7 cellular contexts compared by ENCODE assay signal in the genomic region with DNA sequence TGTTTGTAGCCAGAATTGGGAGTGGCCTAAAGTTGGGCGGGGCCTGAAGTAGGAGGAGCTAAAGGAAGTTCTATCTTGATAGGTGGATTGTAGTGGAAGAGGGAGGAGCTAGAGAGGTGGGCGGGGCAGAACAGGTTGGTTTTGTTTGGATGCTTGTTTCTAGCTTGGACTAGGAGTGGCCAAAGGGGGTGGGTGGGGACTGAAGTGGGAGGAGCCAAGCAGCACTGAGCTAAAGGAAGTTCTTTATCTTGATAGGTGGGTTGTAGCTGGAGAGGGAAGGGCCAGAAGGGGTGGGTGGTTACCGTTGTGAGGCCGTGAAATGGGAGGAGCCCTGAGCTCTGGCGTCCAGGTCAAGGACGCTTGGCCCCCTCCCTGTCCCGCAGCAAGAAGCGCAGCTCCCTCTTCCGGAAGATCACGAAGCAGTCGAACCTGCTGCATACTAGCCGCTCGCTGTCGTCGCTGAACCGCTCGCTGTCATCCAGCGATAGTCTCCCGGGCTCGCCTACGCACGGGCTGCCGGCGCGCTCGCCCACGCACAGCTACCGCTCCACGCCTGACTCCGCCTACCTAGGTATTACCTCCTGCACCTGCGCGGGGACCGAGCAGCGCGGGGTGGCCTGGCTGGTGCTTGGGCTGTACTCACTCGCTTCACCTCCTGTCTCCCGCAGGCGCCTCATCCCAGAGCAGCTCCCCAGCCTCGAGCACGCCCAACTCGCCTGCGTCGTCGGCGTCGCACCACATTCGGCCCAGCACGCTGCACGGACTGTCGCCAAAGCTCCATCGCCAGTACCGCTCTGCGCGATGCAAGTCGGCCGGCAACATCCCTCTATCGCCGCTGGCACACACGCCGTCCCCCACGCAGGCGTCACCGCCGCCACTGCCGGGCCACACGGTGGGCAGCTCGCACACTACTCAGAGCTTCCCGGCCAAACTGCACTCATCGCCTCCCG. TPM values are rescaled to one million over a fixed set of nuclear protein-coding genes. Genes with fewer than 3 reads are reported as not detected.
A peak's percentile ranks its signal among the peaks of the same experiment; 100 is the strongest.
DNase-seq lines count a peak whose midpoint lies in the region; ATAC-seq, FAIRE-seq and TF ChIP-seq lines count a peak whose summit lies in the region.

No MANE protein-coding gene starts in this region.

- TF ChIP-seq POLR2A in GM12878 (IDR thresholded peaks at IDR 0.05; ENCODE audit: low read depth, low read length) = peak; percentile 44; the same call in 1 of the 2 replicates

- H4K20me1 ChIP-seq in GM23248 (ENCODE audit: insufficient read depth) (no peaks in the 10 kb centered on the region), GM12878 (ENCODE audit: control insufficient read depth, insufficient read depth) (no peaks in the 10 kb centered on the region), keratinocyte (ENCODE audit: control insufficient read depth, extremely low read depth, insufficient read depth, low read length) (no peaks in the 10 kb centered on the region)

- DNase-seq in GM23248 (peak; percentile 57), RWPE1 (ENCODE audit: low spot score) (peak; percentile 94), GM12878 (ENCODE audit: low read depth, low spot score) (no peak), keratinocyte (ENCODE audit: low read depth, low spot score) (peak; percentile 66), HPDE6-E6E7 (ENCODE audit: extremely low spot score) (no peak)
- no peak for DNase-seq in stimulated activated naive B cell treated with anti-CD40 and anti-IgM and Interleukin-4, amounts not matched to agents 10 μg/mL and 1 μg/mL and 100 μg/mL, for 72 hours

- H3K27me3 ChIP-seq in GM23248 (replicated peaks; ENCODE audit: insufficient read depth) = no peaks in the 10 kb centered on the region
- H3K27me3 ChIP-seq in GM12878 (replicated peaks in 1 of 2; ENCODE audit: control insufficient read depth in 2 of 2, insufficient read depth in 2 of 2, low read length in 1 of 2) = no peaks in the 10 kb centered on the region
- no peaks in the 10 kb centered on the region for H3K27me3 ChIP-seq in keratinocyte (ENCODE audit: control insufficient read depth, extremely low read depth, insufficient read depth, low read length)

- no peak for FAIRE-seq in GM12878 (lab: Jason Lieb, UNC)
- no peak for FAIRE-seq in keratinocyte (lab: Jason Lieb, UNC)

- SMC1A ChIA-PET in GM12878 (lab: Charles Lee; ENCODE audit: uncharacterized antibody, unreplicated experiment) = no interaction called here

- H3K27ac ChIP-seq in GM23248 = no peak overlapping the region
- H3K27ac ChIP-seq in RWPE1 = peak overlapping the region; percentile 56
- no peak overlapping the region for H3K27ac ChIP-seq in GM12878 (ENCODE audit: control insufficient read depth, insufficient read depth)
- H3K27ac ChIP-seq in keratinocyte (ENCODE audit: control insufficient read depth, insufficient read depth, low read length) = no peak overlapping the region

- CTCF ChIA-PET in RWPE1 (lab: Yijun Ruan, JAX) (interaction anchor here (0.5 to 0.9 kb wide), 7 partner anchors 12 to 319 kb away, joined by 3 to 8 read pairs (median 3); no protein-coding TSS in a partner anchor), GM12878 (lab: Yijun Ruan, JAX) (interaction anchor here (0.8 to 1.2 kb wide), 4 partner anchors 8 to 92 kb away, joined by 3 to 4 read pairs (median 3); a partner anchor contains a TSS)

- no peaks in the 10 kb centered on the region for H3F3A ChIP-seq in GM23248 (ENCODE audit: insufficient read depth)

- no peaks in the 10 kb centered on the region for H3K9me1 ChIP-seq in keratinocyte (ENCODE audit: control insufficient read depth, extremely low read depth, insufficient read depth, low read length)

- peak; percentile 21; the same call in 1 of the 2 replicates for TF ChIP-seq CTCF in RWPE1 (conservative IDR thresholded peaks at IDR 0.05; ENCODE audit: low read depth)
- TF ChIP-seq CTCF in GM12878 (IDR thresholded peaks at IDR 0.05 in 2 of 3, conservative IDR thresholded peaks at IDR 0.05 in 1 of 3; ENCODE audit: control insufficient read depth in 2 of 3, extremely low read depth in 1 of 3, insufficient read depth in 1 of 3, low read depth in 3 of 3, low read length in 3 of 3) = no peak
- peak in 1 of 3 experiments; percentile 37 for TF ChIP-seq CTCF in keratinocyte (optimal IDR thresholded peaks at IDR 0.05 in 1 of 3, IDR thresholded peaks at IDR 0.05 in 1 of 3, conservative IDR thresholded peaks at IDR 0.05 in 1 of 3; ENCODE audit: extremely low read depth in 1 of 3, insufficient read depth in 2 of 3, low read length in 3 of 3)

- H3K9me3 Mint-ChIP-seq in stimulated activated naive B cell treated with anti-CD40 and anti-IgM and Interleukin-4, amounts not matched to agents 10 μg/mL and 1 μg/mL and 100 μg/mL, for 72 hours = peaks cover 8 to 9% of the 10 kb centered on the region in 2 donors

- in situ Hi-C loops in GM23248 (cut with MboI) (no loop called here), GM12878 (cut with MboI) (no loop called here)

- H3K36me3 Mint-ChIP-seq in stimulated activated naive B cell treated with anti-CD40 and anti-IgM and Interleukin-4, amounts not matched to agents 10 μg/mL and 1 μg/mL and 100 μg/mL, for 72 hours = peaks cover 22 to 27% of the 10 kb centered on the region in 2 donors

- H3K9me3 ChIP-seq in GM23248 (ENCODE audit: low read depth) (no peaks in the 10 kb centered on the region), GM12878 (replicated peaks; ENCODE audit: control insufficient read depth, insufficient read depth, low read length) (no peaks in the 10 kb centered on the region; the same call in 2 of the 3 replicates), keratinocyte (ENCODE audit: control insufficient read depth, low read depth, low read length) (no peaks in the 10 kb centered on the region)

- TF ChIP-seq EP300 in GM12878 (IDR thresholded peaks at IDR 0.05; ENCODE audit: borderline replicate concordance in 1 of 2, control insufficient read depth in 1 of 2, low read depth in 2 of 2, low read length in 2 of 2) = no peak

- H3K36me3 ChIP-seq in GM23248 (ENCODE audit: low read depth) (no peaks in the 10 kb centered on the region), GM12878 (ENCODE audit: control insufficient read depth in 2 of 2, insufficient read depth in 2 of 2, low read length in 1 of 2) (peaks cover 0 to 4% of the 10 kb centered on the region in 2 experiments; a peak in 1 of 4 replicates), keratinocyte (ENCODE audit: control insufficient read depth in 2 of 2, extremely low read depth in 1 of 2, insufficient read depth in 2 of 2, low read length in 2 of 2) (peaks cover 0 to 1% of the 10 kb centered on the region in 2 experiments)

- WGBS in GM23248 (ENCODE audit: low coverage in 1 of 2, low lambda C conversion rate in 2 of 2, missing lambda C conversion rate in 2 of 2), 2 experiments = 86 to 91% methylated on average over 60 to 70 of the region's 70 CpGs
- 97% methylated on average over 60 of the region's 70 CpGs for WGBS in GM12878 (ENCODE audit: insufficient coverage, insufficient replicate concordance, low lambda C conversion rate, missing lambda C conversion rate)

- H3K9me2 ChIP-seq in GM23248 (ENCODE audit: insufficient read depth) = no peaks in the 10 kb centered on the region

- no TSS peak for BruUV-seq in GM12878 (replicated peaks; lab: Mats Ljungman, UMichigan)

- H3K79me2 ChIP-seq in GM23248 (ENCODE audit: insufficient read depth) (no peaks in the 10 kb centered on the region), GM12878 (ENCODE audit: control insufficient read depth, insufficient read depth, low read length) (no peaks in the 10 kb centered on the region), keratinocyte (ENCODE audit: control insufficient read depth, insufficient read depth, low read length) (no peaks in the 10 kb centered on the region)

- TF ChIP-seq RAD21 in GM12878 (IDR thresholded peaks at IDR 0.05; ENCODE audit: insufficient read depth, low read depth, low read length) = no peak

- H3K9ac ChIP-seq in GM23248 (no peak overlapping the region), GM12878 (ENCODE audit: control insufficient read depth, insufficient read depth, low read length) (no peak overlapping the region), keratinocyte (ENCODE audit: control insufficient read depth, extremely low read depth, insufficient read depth, low read length) (no peak overlapping the region)

- H3K4me3 Mint-ChIP-seq in stimulated activated naive B cell treated with anti-CD40 and anti-IgM and Interleukin-4, amounts not matched to agents 10 μg/mL and 1 μg/mL and 100 μg/mL, for 72 hours = peak overlapping the region; percentile 25 to 46

- H3K4me2 ChIP-seq in GM23248 (ENCODE audit: unreplicated experiment) (no peak overlapping the region), GM12878 (ENCODE audit: control insufficient read depth, insufficient read depth) (no peak overlapping the region), keratinocyte (ENCODE audit: control insufficient read depth, extremely low read depth, insufficient read depth, low read depth, low read length) (peak overlapping the region; percentile 83)

- H3K4me1 Mint-ChIP-seq in stimulated activated naive B cell treated with anti-CD40 and anti-IgM and Interleukin-4, amounts not matched to agents 10 μg/mL and 1 μg/mL and 100 μg/mL, for 72 hours = peaks cover 2 to 10% of the 10 kb centered on the region in 2 donors

- intact Hi-C loops in GM12878 (cut with micrococcal nuclease; ENCODE audit: unreplicated experiment) = no loop called here

- H2AFZ ChIP-seq in GM23248 (no peak overlapping the region), GM12878 (ENCODE audit: control insufficient read depth, low read depth, low read length) (no peak overlapping the region), keratinocyte (ENCODE audit: control insufficient read depth, low read length) (peak overlapping the region; percentile 88)

- POLR2A ChIA-PET in RWPE1 (lab: Yijun Ruan, JAX; ENCODE audit: low non-redundant PET) (interaction anchor here (0.6 to 0.8 kb wide), 5 partner anchors 80 to 259 kb away, joined by 3 to 11 read pairs (median 4); no protein-coding TSS in a partner anchor), GM12878 (lab: Charles Lee) (interaction anchor here (0.7 kb wide), 1 partner anchor 9 kb away, joined by 4 read pairs; no protein-coding TSS in a partner anchor)

- H3K27me3 Mint-ChIP-seq in stimulated activated naive B cell treated with anti-CD40 and anti-IgM and Interleukin-4, amounts not matched to agents 10 μg/mL and 1 μg/mL and 100 μg/mL, for 72 hours = no peaks in the 10 kb centered on the region

- ATAC-seq in GM12878 (peak; percentile 80), HG03139 (IDR thresholded peaks at IDR 0.05; ENCODE audit: unreplicated experiment) (no peak)
- ATAC-seq in stimulated activated naive B cell treated with anti-CD40 and anti-IgM and Interleukin-4, amounts not matched to agents 10 μg/mL and 1 μg/mL and 100 μg/mL, for 72 hours (replicated peaks) = peak; percentile 76 to 78

- H3K4me3 ChIP-seq in GM23248 (no peak overlapping the region), GM12878 (no peak overlapping the region), keratinocyte (ENCODE audit: control insufficient read depth in 2 of 3, extremely low read depth in 1 of 3, insufficient read depth in 2 of 3, low read depth in 1 of 3, low read length in 3 of 3) (peak overlapping the region; percentile 27 to 49 (median 37))

- dilution Hi-C loops in keratinocyte (cut with MboI; ENCODE audit: extremely low pct_ligation_motif_present, low sequenced_read_pairs) = no loop called here

- RAD21 ChIA-PET in GM12878 (lab: Charles Lee; ENCODE audit: unreplicated experiment) = no interaction called here

- H3K4me1 ChIP-seq in GM23248 (ENCODE audit: insufficient read depth) (no peaks in the 10 kb centered on the region), GM12878 (ENCODE audit: control insufficient read depth, insufficient read depth, low read length) (no peaks in the 10 kb centered on the region), keratinocyte (ENCODE audit: control insufficient read depth, extremely low read depth, insufficient read depth, low read length) (peaks cover 9% of the 10 kb centered on the region)

- H3K27ac Mint-ChIP-seq in stimulated activated naive B cell treated with anti-CD40 and anti-IgM and Interleukin-4, amounts not matched to agents 10 μg/mL and 1 μg/mL and 100 μg/mL, for 72 hours = no peak overlapping the region

RNA-seq across cellular contexts. Expression of a gene that starts 8.0 kb away (rescaled TPM):
- 35.4 and 40.9 TPM in 2 replicates for total RNA-seq in GM23248 (2014; rRNA removed; shearing (Covaris generic))
- polyA plus RNA-seq in GM23248 (2016; fragmentation: Nextera tagmentation; extraction: Ambion mirVana) = 51.7 and 52.4 TPM in 2 replicates
- total RNA-seq in GM12878 (2013; cell fraction: nucleolus; rRNA removed) = 13.7 and 17.4 TPM in 2 replicates
- total RNA-seq in GM12878 (2014; rRNA removed) = 20.8 and 25.2 TPM in 2 replicates
- 19.5 and 20.3 TPM in 2 replicates for total RNA-seq in GM12878 (2014; rRNA removed; fragmentation: Illumina TruSeq; extraction: Trizol)
- total RNA-seq in GM12878 (2021) = 21.4 and 22.6 TPM in 2 replicates
- 14.1 TPM for polyA plus RNA-seq in GM12878 (2011; ENCODE audit: low read depth)
- polyA plus RNA-seq in GM12878 (2011; rRNA removed) = 21.4 and 32.1 TPM in 2 replicates
- 47.3 and 53.2 TPM in 2 replicates for polyA plus RNA-seq in GM12878 (2011; cell fraction: cytosol; rRNA removed)
- 8.6 and 8.7 TPM in 2 replicates for polyA plus RNA-seq in GM12878 (2011; cell fraction: nucleus; rRNA removed)
- polyA plus RNA-seq in GM12878 (2012) = 21.2 and 22.1 TPM in 2 replicates
- polyA plus RNA-seq in GM12878 (2014; fragmentation: Illumina TruSeq; extraction: Trizol) = 15.9 and 20.8 TPM in 2 replicates
- polyA plus RNA-seq in GM12878 (2014; fragmentation: Nextera tagmentation; extraction: Ambion mirVana) = 1 to 10 TPM; 4.9 to 7.8 TPM
- 31.5 and 35.1 TPM in 2 replicates for polyA plus RNA-seq in GM12878 (2014; rRNA removed)
- 10 to 100 TPM; 22.6 to 22.8 TPM for polyA plus RNA-seq in GM12878 (2016; fragmentation: Nextera tagmentation; extraction: Ambion mirVana)
- polyA minus RNA-seq in GM12878 (2011; rRNA and poly(A)+ RNA removed) = 26.0 and 46.8 TPM in 2 replicates
- 13.5 and 18.7 TPM in 2 replicates for polyA minus RNA-seq in GM12878 (2011; cell fraction: cytosol; rRNA and poly(A)+ RNA removed)
- 5.6 and 7.7 TPM in 2 replicates for polyA minus RNA-seq in GM12878 (2011; cell fraction: nucleus; rRNA and poly(A)+ RNA removed)
- 23.5 to 38.3 TPM (median 27.2 TPM) in 3 replicates for polyA plus RNA-seq in keratinocyte
- 12.9 TPM for polyA plus RNA-seq in keratinocyte (2011; ENCODE audit: low read depth)
- polyA plus RNA-seq in keratinocyte (2011; cell fraction: cytosol; rRNA removed) = 15.1 and 19.5 TPM in 2 replicates
- polyA plus RNA-seq in keratinocyte (2011; cell fraction: nucleus; rRNA removed) = 25.0 and 32.5 TPM in 2 replicates
- polyA plus RNA-seq in keratinocyte (2012; ENCODE audit: low replicate concordance) = 23.8 and 31.5 TPM in 2 replicates
- polyA minus RNA-seq in keratinocyte = 18.2 to 25.2 TPM (median 24.0 TPM) in 3 replicates
- 25.3 TPM for polyA minus RNA-seq in keratinocyte (2011; cell fraction: cytosol; rRNA and poly(A)+ RNA removed)
- 21.4 and 26.1 TPM in 2 replicates for polyA minus RNA-seq in keratinocyte (2011; cell fraction: nucleus; rRNA and poly(A)+ RNA removed)

RNA-seq across cellular contexts. Expression of a gene that starts 13.8 kb away (rescaled TPM):
- 0.11 TPM in 1 of 2 replicates, not detected in the other for total RNA-seq in GM23248 (2014; rRNA removed; shearing (Covaris generic))
- not detected in 2 replicates for polyA plus RNA-seq in GM23248 (2016; fragmentation: Nextera tagmentation; extraction: Ambion mirVana)
- 0.29 TPM in 1 of 2 replicates, not detected in the other for total RNA-seq in GM12878 (2013; cell fraction: nucleolus; rRNA removed)
- total RNA-seq in GM12878 (2014; rRNA removed) = 0.06 and 0.16 TPM in 2 replicates
- total RNA-seq in GM12878 (2014; rRNA removed; fragmentation: Illumina TruSeq; extraction: Trizol) = not detected in 2 replicates
- 0.24 and 0.38 TPM in 2 replicates for total RNA-seq in GM12878 (2021)
- polyA plus RNA-seq in GM12878 (2011; ENCODE audit: low read depth) = not detected
- not detected in 2 replicates for polyA plus RNA-seq in GM12878 (2011; rRNA removed)
- polyA plus RNA-seq in GM12878 (2011; cell fraction: cytosol; rRNA removed) = 0.10 and 0.17 TPM in 2 replicates
- polyA plus RNA-seq in GM12878 (2011; cell fraction: nucleus; rRNA removed) = 0.10 TPM in 2 replicates
- polyA plus RNA-seq in GM12878 (2012) = 0.15 TPM in 1 of 2 replicates, not detected in the other
- polyA plus RNA-seq in GM12878 (2014; fragmentation: Illumina TruSeq; extraction: Trizol) = not detected in 2 replicates
- under 1 TPM; 0.04 to 0.08 TPM for polyA plus RNA-seq in GM12878 (2014; fragmentation: Nextera tagmentation; extraction: Ambion mirVana)
- polyA plus RNA-seq in GM12878 (2014; rRNA removed) = 0.06 and 0.27 TPM in 2 replicates
- polyA plus RNA-seq in GM12878 (2016; fragmentation: Nextera tagmentation; extraction: Ambion mirVana) = under 1 TPM; 0.08 to 0.13 TPM
- polyA minus RNA-seq in GM12878 (2011; rRNA and poly(A)+ RNA removed) = not detected in 2 replicates
- not detected in 2 replicates for polyA minus RNA-seq in GM12878 (2011; cell fraction: cytosol; rRNA and poly(A)+ RNA removed)
- polyA minus RNA-seq in GM12878 (2011; cell fraction: nucleus; rRNA and poly(A)+ RNA removed) = not detected in 2 replicates
- polyA plus RNA-seq in keratinocyte = not detected in 3 replicates
- polyA plus RNA-seq in keratinocyte (2011; ENCODE audit: low read depth) = not detected
- polyA plus RNA-seq in keratinocyte (2011; cell fraction: cytosol; rRNA removed) = not detected in 2 replicates
- polyA plus RNA-seq in keratinocyte (2011; cell fraction: nucleus; rRNA removed) = 0.06 TPM in 1 of 2 replicates, not detected in the other
- not detected in 2 replicates for polyA plus RNA-seq in keratinocyte (2012; ENCODE audit: low replicate concordance)
- not detected in 3 replicates for polyA minus RNA-seq in keratinocyte
- not detected for polyA minus RNA-seq in keratinocyte (2011; cell fraction: cytosol; rRNA and poly(A)+ RNA removed)
- not detected in 2 replicates for polyA minus RNA-seq in keratinocyte (2011; cell fraction: nucleus; rRNA and poly(A)+ RNA removed)

RNA-seq across cellular contexts. Expression of a gene that starts 17.7 kb away (rescaled TPM):
- 22.5 and 30.0 TPM in 2 replicates for total RNA-seq in GM23248 (2014; rRNA removed; shearing (Covaris generic))
- polyA plus RNA-seq in GM23248 (2016; fragmentation: Nextera tagmentation; extraction: Ambion mirVana) (20.0 and 20.7 TPM in 2 replicates), GM12878 (2011; rRNA removed) (18.9 and 29.4 TPM in 2 replicates), GM12878 (2014; fragmentation: Illumina TruSeq; extraction: Trizol) (7.8 and 20.7 TPM in 2 replicates), GM12878 (2014; fragmentation: Nextera tagmentation; extraction: Ambion mirVana) (10 to 100 TPM in 1 of 2 experiments, 1 to 10 TPM in 1; 4.2 to 14.6 TPM), GM12878 (2014; rRNA removed) (60.9 and 69.0 TPM in 2 replicates), GM12878 (2016; fragmentation: Nextera tagmentation; extraction: Ambion mirVana) (10 to 100 TPM; 67.1 to 69.4 TPM), keratinocyte (9.9 to 16.8 TPM (median 11.5 TPM) in 3 replicates)
- total RNA-seq in GM12878 (2013; cell fraction: nucleolus; rRNA removed) = 54.1 and 57.1 TPM in 2 replicates
- total RNA-seq in GM12878 (2014; rRNA removed) (43.6 and 50.1 TPM in 2 replicates), GM12878 (2014; rRNA removed; fragmentation: Illumina TruSeq; extraction: Trizol) (24.6 and 26.6 TPM in 2 replicates), GM12878 (2021) (49.0 and 52.3 TPM in 2 replicates)
- 8.4 TPM for polyA plus RNA-seq in GM12878 (2011; ENCODE audit: low read depth)
- polyA plus RNA-seq in GM12878 (2011; cell fraction: cytosol; rRNA removed) = 75.4 and 86.7 TPM in 2 replicates
- polyA plus RNA-seq in GM12878 (2011; cell fraction: nucleus; rRNA removed) = 89.8 and 125 TPM in 2 replicates
- 25.4 and 28.3 TPM in 2 replicates for polyA plus RNA-seq in GM12878 (2012)
- 19.1 and 51.1 TPM in 2 replicates for polyA minus RNA-seq in GM12878 (2011; rRNA and poly(A)+ RNA removed)
- 16.0 and 18.5 TPM in 2 replicates for polyA minus RNA-seq in GM12878 (2011; cell fraction: cytosol; rRNA and poly(A)+ RNA removed)
- 19.2 and 36.1 TPM in 2 replicates for polyA minus RNA-seq in GM12878 (2011; cell fraction: nucleus; rRNA and poly(A)+ RNA removed)
- polyA plus RNA-seq in keratinocyte (2011; ENCODE audit: low read depth) = 6.5 TPM
- polyA plus RNA-seq in keratinocyte (2011; cell fraction: cytosol; rRNA removed) = 8.2 and 17.7 TPM in 2 replicates
- polyA plus RNA-seq in keratinocyte (2011; cell fraction: nucleus; rRNA removed) = 17.5 and 18.0 TPM in 2 replicates
- polyA plus RNA-seq in keratinocyte (2012; ENCODE audit: low replicate concordance) = 8.5 and 20.3 TPM in 2 replicates
- 9.1 to 19.6 TPM (median 12.8 TPM) in 3 replicates for polyA minus RNA-seq in keratinocyte
- 13.8 TPM for polyA minus RNA-seq in keratinocyte (2011; cell fraction: cytosol; rRNA and poly(A)+ RNA removed)
- 7.6 and 9.6 TPM in 2 replicates for polyA minus RNA-seq in keratinocyte (2011; cell fraction: nucleus; rRNA and poly(A)+ RNA removed)

RNA-seq across cellular contexts. Expression of a gene that starts 34.9 kb away (rescaled TPM):
- total RNA-seq in GM23248 (2014; rRNA removed; shearing (Covaris generic)) = 1.8 TPM in 1 of 2 replicates, not detected in the other
- polyA plus RNA-seq in GM23248 (2016; fragmentation: Nextera tagmentation; extraction: Ambion mirVana) = 0.24 TPM in 1 of 2 replicates, not detected in the other
- 4.0 and 4.9 TPM in 2 replicates for total RNA-seq in GM12878 (2013; cell fraction: nucleolus; rRNA removed)
- 0.11 and 0.79 TPM in 2 replicates for total RNA-seq in GM12878 (2014; rRNA removed)
- total RNA-seq in GM12878 (2014; rRNA removed; fragmentation: Illumina TruSeq; extraction: Trizol) = 0.18 and 0.23 TPM in 2 replicates
- total RNA-seq in GM12878 (2021) = 0.44 and 0.85 TPM in 2 replicates
- 0.73 TPM for polyA plus RNA-seq in GM12878 (2011; ENCODE audit: low read depth)
- polyA plus RNA-seq in GM12878 (2011; rRNA removed) = 0.10 and 0.57 TPM in 2 replicates
- 0.10 and 0.15 TPM in 2 replicates for polyA plus RNA-seq in GM12878 (2011; cell fraction: cytosol; rRNA removed)
- polyA plus RNA-seq in GM12878 (2011; cell fraction: nucleus; rRNA removed) = 0.54 and 1.0 TPM in 2 replicates
- polyA plus RNA-seq in GM12878 (2012) = 1.1 TPM in 2 replicates
- 0.38 TPM in 1 of 2 replicates, not detected in the other for polyA plus RNA-seq in GM12878 (2014; fragmentation: Illumina TruSeq; extraction: Trizol)
- polyA plus RNA-seq in GM12878 (2014; fragmentation: Nextera tagmentation; extraction: Ambion mirVana) = under 1 TPM in 1 of 2 experiments, not detected in 1; 0.08 TPM
- polyA plus RNA-seq in GM12878 (2014; rRNA removed) = 0.68 and 1.3 TPM in 2 replicates
- under 1 TPM; 0.33 to 0.54 TPM for polyA plus RNA-seq in GM12878 (2016; fragmentation: Nextera tagmentation; extraction: Ambion mirVana)
- 0.41 TPM in 1 of 2 replicates, not detected in the other for polyA minus RNA-seq in GM12878 (2011; rRNA and poly(A)+ RNA removed)
- polyA minus RNA-seq in GM12878 (2011; cell fraction: cytosol; rRNA and poly(A)+ RNA removed) = not detected in 2 replicates
- polyA minus RNA-seq in GM12878 (2011; cell fraction: nucleus; rRNA and poly(A)+ RNA removed) = 0.60 TPM in 1 of 2 replicates, not detected in the other
- polyA plus RNA-seq in keratinocyte = 0.09 to 0.13 TPM (median 0.11 TPM) in 3 replicates
- polyA plus RNA-seq in keratinocyte (2011; ENCODE audit: low read depth) = 0.31 TPM
- polyA plus RNA-seq in keratinocyte (2011; cell fraction: cytosol; rRNA removed) = 0.16 and 0.47 TPM in 2 replicates
- 0.47 and 0.69 TPM in 2 replicates for polyA plus RNA-seq in keratinocyte (2011; cell fraction: nucleus; rRNA removed)
- 0.32 and 0.78 TPM in 2 replicates for polyA plus RNA-seq in keratinocyte (2012; ENCODE audit: low replicate concordance)
- polyA minus RNA-seq in keratinocyte = 0.42 to 1.4 TPM in 2 of 3 replicates, not detected in the other
- polyA minus RNA-seq in keratinocyte (2011; cell fraction: cytosol; rRNA and poly(A)+ RNA removed) = not detected
- 0.32 and 1.9 TPM in 2 replicates for polyA minus RNA-seq in keratinocyte (2011; cell fraction: nucleus; rRNA and poly(A)+ RNA removed)

RNA-seq across cellular contexts. Expression of a gene that starts 38.8 kb away (rescaled TPM):
- total RNA-seq in GM23248 (2014; rRNA removed; shearing (Covaris generic)) = not detected in 2 replicates
- not detected in 2 replicates for polyA plus RNA-seq in GM23248 (2016; fragmentation: Nextera tagmentation; extraction: Ambion mirVana)
- not detected in 2 replicates for total RNA-seq in GM12878 (2013; cell fraction: nucleolus; rRNA removed)
- total RNA-seq in GM12878 (2014; rRNA removed) = 0.45 and 0.87 TPM in 2 replicates
- not detected in 2 replicates for total RNA-seq in GM12878 (2014; rRNA removed; fragmentation: Illumina TruSeq; extraction: Trizol)
- total RNA-seq in GM12878 (2021) = not detected in 2 replicates
- polyA plus RNA-seq in GM12878 (2011; ENCODE audit: low read depth) = not detected
- not detected in 2 replicates for polyA plus RNA-seq in GM12878 (2011; rRNA removed)
- not detected in 2 replicates for polyA plus RNA-seq in GM12878 (2011; cell fraction: cytosol; rRNA removed)
- not detected in 2 replicates for polyA plus RNA-seq in GM12878 (2011; cell fraction: nucleus; rRNA removed)
- polyA plus RNA-seq in GM12878 (2012) = not detected in 2 replicates
- polyA plus RNA-seq in GM12878 (2014; fragmentation: Illumina TruSeq; extraction: Trizol) = not detected in 2 replicates
- not detected for polyA plus RNA-seq in GM12878 (2014; fragmentation: Nextera tagmentation; extraction: Ambion mirVana)
- not detected in 2 replicates for polyA plus RNA-seq in GM12878 (2014; rRNA removed)
- not detected for polyA plus RNA-seq in GM12878 (2016; fragmentation: Nextera tagmentation; extraction: Ambion mirVana)
- polyA minus RNA-seq in GM12878 (2011; rRNA and poly(A)+ RNA removed) = not detected in 2 replicates
- polyA minus RNA-seq in GM12878 (2011; cell fraction: cytosol; rRNA and poly(A)+ RNA removed) = not detected in 2 replicates
- polyA minus RNA-seq in GM12878 (2011; cell fraction: nucleus; rRNA and poly(A)+ RNA removed) = not detected in 2 replicates
- not detected in 3 replicates for polyA plus RNA-seq in keratinocyte
- not detected for polyA plus RNA-seq in keratinocyte (2011; ENCODE audit: low read depth)
- not detected in 2 replicates for polyA plus RNA-seq in keratinocyte (2011; cell fraction: cytosol; rRNA removed)
- not detected in 2 replicates for polyA plus RNA-seq in keratinocyte (2011; cell fraction: nucleus; rRNA removed)
- polyA plus RNA-seq in keratinocyte (2012; ENCODE audit: low replicate concordance) = not detected in 2 replicates
- polyA minus RNA-seq in keratinocyte = not detected in 3 replicates
- not detected for polyA minus RNA-seq in keratinocyte (2011; cell fraction: cytosol; rRNA and poly(A)+ RNA removed)
- polyA minus RNA-seq in keratinocyte (2011; cell fraction: nucleus; rRNA and poly(A)+ RNA removed) = not detected in 2 replicates

Comparison
In these comparisons a context has a peak if more than half of its experiments do, and no peak if none do; other contexts are left out.
1. DNase-seq: peak in GM23248 (single experiment), RWPE1 (single experiment) and keratinocyte (single experiment); none in GM12878 (single experiment), stimulated activated naive B cell treated with anti-CD40 and anti-IgM and Interleukin-4, amounts not matched to agents 10 μg/mL and 1 μg/mL and 100 μg/mL, for 72 hours (single experiment) and HPDE6-E6E7 (single experiment).
2. H3K4me3 ChIP-seq: peak in keratinocyte (3 of 3); none in GM23248 (single experiment) and GM12878 (single experiment).